Comparison of ENCODE assay signal across 19 cellular contexts in the genomic region with DNA sequence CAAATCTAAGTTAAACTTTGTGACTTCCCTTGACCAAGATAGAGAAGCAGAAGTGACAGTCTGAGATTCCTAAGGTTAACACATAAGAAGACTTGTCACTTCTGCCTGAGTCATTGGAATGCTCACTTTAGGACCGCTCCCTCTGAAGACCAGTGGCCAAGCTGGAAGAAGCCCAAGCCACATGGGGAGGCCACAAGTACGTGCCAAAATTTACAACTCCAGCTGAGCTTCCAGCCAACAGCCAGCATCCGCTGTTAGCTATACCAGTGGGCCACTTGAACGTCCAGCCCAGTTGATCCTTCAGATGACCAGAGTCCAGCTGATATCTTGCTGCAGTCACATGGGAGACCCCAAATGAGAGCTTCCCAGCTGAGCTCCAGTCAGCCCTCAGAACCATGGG. TPM values are rescaled to one million over a fixed set of nuclear protein-coding genes. Genes with fewer than 3 reads are reported as not detected.
A peak's percentile ranks its signal among the peaks of the same experiment; 100 is the strongest.
DNase-seq lines count a peak whose midpoint lies in the region; ATAC-seq and TF ChIP-seq lines count a peak whose summit lies in the region.
"Had no signal": no experiment of that assay in that cellular context is flagged by ENCODE, and none has a peak within 500 bp of the region (broad histone marks: within the 10 kb centered on the region; RNA-seq: fewer than 3 reads in every experiment).

No MANE protein-coding gene starts in this region.

- H3K4me1 ChIP-seq in PC-3 (ENCODE audit: insufficient read depth, low read length) (peaks cover 26% of the 10 kb centered on the region; the same call in 1 of the 2 replicates), esophagus squamous epithelium (no peaks in the 10 kb centered on the region)

- no peak overlapping the region; the same call in 1 of the 2 replicates for H3K4me2 ChIP-seq in PC-3 (ENCODE audit: low read length)

- CTCF ChIA-PET in PC-3 (lab: Charles Lee) = no interaction called here

- H3K27ac ChIP-seq in PC-3 (ENCODE audit: low read length) (no peak overlapping the region), esophagus squamous epithelium (no peak overlapping the region)
- H3K27ac ChIP-seq: C4-2B had no signal

- H3K4me3 Mint-ChIP-seq in natural killer cell treated with Interleukin-12 subunit alpha and Interleukin-12 subunit beta and Interleukin-15 and Interleukin-18, amount 100 ng/mL, for 72 hours = no peak overlapping the region
- H3K4me3 Mint-ChIP-seq: activated naive CD4-positive, alpha-beta T cell treated with anti-CD3 and anti-CD28 coated beads, Interleukin-2, amount 50 U/mL, for 24 hours; IgD-negative memory B cell; stimulated activated memory B cell treated with anti-CD40 and anti-IgM and Interleukin-4, amounts not matched to agents 10 μg/mL and 1 μg/mL and 100 μg/mL, for 72 hours had no signal

- no peak for TF ChIP-seq POLR2A in esophagus squamous epithelium (IDR thresholded peaks at IDR 0.05)

- peak; percentile 96 for DNase-seq in EH (ENCODE audit: low read depth)
- peak; percentile 91 for DNase-seq in PC-3
- DNase-seq in foreskin fibroblast = peak; percentile 36 to 50
- DNase-seq in sciatic nerve (ENCODE audit: low spot score) = no peak
- DNase-seq in DMS 273 treated with DMSO at 0.1 percent for 48 hours (lab: John Stamatoyannopoulos, UW) = no peak
- DNase-seq in esophagus squamous epithelium (lab: John Stamatoyannopoulos, UW) = no peak
- no peak for DNase-seq in NCI-H1417 treated with DMSO at 0.1 percent for 48 hours (lab: John Stamatoyannopoulos, UW)
- no peak for DNase-seq in natural killer cell treated with Interleukin-12 subunit alpha and Interleukin-12 subunit beta and Interleukin-15 and Interleukin-18, amount 100 ng/mL, for 72 hours (ENCODE audit: low spot score)
- DNase-seq: GDM1; NCI-H2107; stimulated activated CD4-positive, alpha-beta T cell treated with anti-CD3 and anti-CD28 coated beads, Interleukin-4, amount 100 ng/mL, for 1 hour had no signal

- no peaks in the 10 kb centered on the region for H4K20me1 ChIP-seq in PC-3 (ENCODE audit: low read length)

- H3K79me2 ChIP-seq in PC-3 (ENCODE audit: low read length) = no peaks in the 10 kb centered on the region

- H3K27me3 Mint-ChIP-seq in natural killer cell treated with Interleukin-12 subunit alpha and Interleukin-12 subunit beta and Interleukin-15 and Interleukin-18, amount 100 ng/mL, for 72 hours = peaks cover 18 to 51% of the 10 kb centered on the region in 2 donors

- no peaks in the 10 kb centered on the region for H3F3A ChIP-seq in PC-3 (ENCODE audit: low read length, unreplicated experiment)

- H3K27me3 ChIP-seq in PC-3 (ENCODE audit: low read length) (no peaks in the 10 kb centered on the region), esophagus squamous epithelium (no peaks in the 10 kb centered on the region)

- 66% methylated on average over 4 of the region's 4 CpGs; no CpG with 5 or more reads in 1 of the 2 donors for WGBS in esophagus squamous epithelium, 2 donors

- H3K4me3 ChIP-seq in PC-3 (ENCODE audit: low read length) = no peak overlapping the region
- no peak overlapping the region for H3K4me3 ChIP-seq in foreskin fibroblast (ENCODE audit: low read depth in 1 of 2, low read length in 2 of 2)
- no peak overlapping the region for H3K4me3 ChIP-seq in esophagus squamous epithelium

- intact Hi-C loops in PC-3 (cut with micrococcal nuclease) = no loop called here
- intact Hi-C loops in sciatic nerve (cut with DNase I) = no loop called here
- intact Hi-C loops in esophagus squamous epithelium (cut with DNase I) = no loop called here

- BruUV-seq in PC-3 (replicated peaks; lab: Mats Ljungman, UMichigan) = no TSS peak

- H3K36me3 ChIP-seq in PC-3 (ENCODE audit: low read depth, low read length) (no peaks in the 10 kb centered on the region), esophagus squamous epithelium (no peaks in the 10 kb centered on the region)

- no peaks in the 10 kb centered on the region for H3K9me2 ChIP-seq in PC-3 (replicated peaks; ENCODE audit: low read length)

- no peak overlapping the region for H3K9ac ChIP-seq in PC-3 (ENCODE audit: low read length)

- TF ChIP-seq CTCF in PC-3 (conservative IDR thresholded peaks at IDR 0.05; ENCODE audit: low read depth, low read length) (no peak), foreskin fibroblast (IDR thresholded peaks at IDR 0.05; ENCODE audit: low read depth, low read length) (no peak), esophagus squamous epithelium (IDR thresholded peaks at IDR 0.05) (no peak)

- no peaks in the 10 kb centered on the region for H3K4me1 Mint-ChIP-seq in natural killer cell treated with Interleukin-12 subunit alpha and Interleukin-12 subunit beta and Interleukin-15 and Interleukin-18, amount 100 ng/mL, for 72 hours (ENCODE audit: low read depth in 2 of 2)
- H3K4me1 Mint-ChIP-seq: activated naive CD4-positive, alpha-beta T cell treated with anti-CD3 and anti-CD28 coated beads, Interleukin-2, amount 50 U/mL, for 24 hours; IgD-negative memory B cell; stimulated activated memory B cell treated with anti-CD40 and anti-IgM and Interleukin-4, amounts not matched to agents 10 μg/mL and 1 μg/mL and 100 μg/mL, for 72 hours had no signal

- POLR2A ChIA-PET in PC-3 (lab: Charles Lee; ENCODE audit: unreplicated experiment) = no interaction called here

- H2AFZ ChIP-seq in PC-3 (ENCODE audit: low read length) = no peak overlapping the region

- H3K9me3 ChIP-seq in PC-3 (ENCODE audit: low read length) = no peaks in the 10 kb centered on the region
- H3K9me3 ChIP-seq in esophagus squamous epithelium = no peaks in the 10 kb centered on the region

- ATAC-seq in PC-3 (peak; percentile 92), sciatic nerve (peak; percentile 77)
- no peak for ATAC-seq in natural killer cell treated with Interleukin-12 subunit alpha and Interleukin-12 subunit beta and Interleukin-15 and Interleukin-18, amount 100 ng/mL, for 72 hours
- ATAC-seq: esophagus mucosa; SK-N-SH treated with all-trans-retinoic acid at 6 μM for 48 hours; stimulated activated memory B cell treated with anti-CD40 and anti-IgM and Interleukin-4, amounts not matched to agents 10 μg/mL and 1 μg/mL and 100 μg/mL, for 72 hours had no signal

- no peak overlapping the region for H3K27ac Mint-ChIP-seq in natural killer cell treated with Interleukin-12 subunit alpha and Interleukin-12 subunit beta and Interleukin-15 and Interleukin-18, amount 100 ng/mL, for 72 hours
- H3K27ac Mint-ChIP-seq: activated naive CD4-positive, alpha-beta T cell treated with anti-CD3 and anti-CD28 coated beads, Interleukin-2, amount 50 U/mL, for 24 hours; IgD-negative memory B cell; stimulated activated memory B cell treated with anti-CD40 and anti-IgM and Interleukin-4, amounts not matched to agents 10 μg/mL and 1 μg/mL and 100 μg/mL, for 72 hours had no signal

- no peaks in the 10 kb centered on the region for H3K9me3 Mint-ChIP-seq in natural killer cell treated with Interleukin-12 subunit alpha and Interleukin-12 subunit beta and Interleukin-15 and Interleukin-18, amount 100 ng/mL, for 72 hours
- H3K9me3 Mint-ChIP-seq: activated naive CD4-positive, alpha-beta T cell treated with anti-CD3 and anti-CD28 coated beads, Interleukin-2, amount 50 U/mL, for 24 hours had no signal

- H3K36me3 Mint-ChIP-seq in natural killer cell treated with Interleukin-12 subunit alpha and Interleukin-12 subunit beta and Interleukin-15 and Interleukin-18, amount 100 ng/mL, for 72 hours = no peaks in the 10 kb centered on the region
- H3K36me3 Mint-ChIP-seq: activated naive CD4-positive, alpha-beta T cell treated with anti-CD3 and anti-CD28 coated beads, Interleukin-2, amount 50 U/mL, for 24 hours; IgD-negative memory B cell; stimulated activated memory B cell treated with anti-CD40 and anti-IgM and Interleukin-4, amounts not matched to agents 10 μg/mL and 1 μg/mL and 100 μg/mL, for 72 hours had no signal

RNA-seq across cellular contexts. Expression of a gene that starts 18.1 kb away (rescaled TPM):
- total RNA-seq in PC-3 (2014; rRNA removed) = 31.1 and 31.2 TPM in 2 replicates
- total RNA-seq in sciatic nerve = 89.9 TPM
- total RNA-seq in esophagus squamous epithelium = 10 to 100 TPM in 3 of 4 donors, 1 to 10 TPM in 1; 7.8 to 50.9 (median 17.3) TPM
- under 1 TPM in 1 of 2 donors, not detected in 1; 0.40 TPM for total RNA-seq in natural killer cell treated with Interleukin-12 subunit alpha and Interleukin-12 subunit beta and Interleukin-15 and Interleukin-18, amount 100 ng/mL, for 72 hours

RNA-seq across cellular contexts. Expression of a gene that starts 20.4 kb away (rescaled TPM):
- total RNA-seq in PC-3 (2014; rRNA removed) = not detected in 2 replicates
- total RNA-seq in sciatic nerve = not detected
- 1 to 10 TPM in 1 of 4 donors, not detected in 3; 2.5 TPM for total RNA-seq in esophagus squamous epithelium
- not detected for total RNA-seq in natural killer cell treated with Interleukin-12 subunit alpha and Interleukin-12 subunit beta and Interleukin-15 and Interleukin-18, amount 100 ng/mL, for 72 hours
- total RNA-seq: esophagus mucosa, mucosa of gallbladder, pulmonary artery endothelial cell had no signal

RNA-seq across cellular contexts. Expression of a gene that starts 42.2 kb away (rescaled TPM):
- 0.58 TPM in 1 of 2 replicates, not detected in the other for total RNA-seq in PC-3 (2014; rRNA removed)
- not detected for total RNA-seq in sciatic nerve
- total RNA-seq in esophagus squamous epithelium = not detected
- not detected for total RNA-seq in natural killer cell treated with Interleukin-12 subunit alpha and Interleukin-12 subunit beta and Interleukin-15 and Interleukin-18, amount 100 ng/mL, for 72 hours
- total RNA-seq: esophagus mucosa, mucosa of gallbladder, pulmonary artery endothelial cell had no signal

Comparison
In these comparisons a context has a peak if more than half of its experiments do, and no peak if none do; other contexts are left out.
1. DNase-seq: peak in EH (single experiment), PC-3 (single experiment) and foreskin fibroblast (2 of 2); none in sciatic nerve (single experiment), DMS 273 treated with DMSO at 0.1 percent for 48 hours (single experiment), esophagus squamous epithelium (single experiment), NCI-H1417 treated with DMSO at 0.1 percent for 48 hours (single experiment) and natural killer cell treated with Interleukin-12 subunit alpha and Interleukin-12 subunit beta and Interleukin-15 and Interleukin-18, amount 100 ng/mL, for 72 hours (single experiment).
2. ATAC-seq: peak in PC-3 (single experiment) and sciatic nerve (single experiment); none in natural killer cell treated with Interleukin-12 subunit alpha and Interleukin-12 subunit beta and Interleukin-15 and Interleukin-18, amount 100 ng/mL, for 72 hours (0 of 2).
3. RNA of a gene that starts 18.1 kb away (total RNA-seq): 89.9 TPM in sciatic nerve (single experiment), 31.1 to 31.2 TPM in PC-3 and 7.8 to 50.9 TPM in esophagus squamous epithelium; 0.40 TPM in natural killer cell treated with Interleukin-12 subunit alpha and Interleukin-12 subunit beta and Interleukin-15 and Interleukin-18, amount 100 ng/mL, for 72 hours; every median in the first group is over 4 times any median in the second.